19 cellular contexts compared by ENCODE assay signal in genomic region chr10:96767611-96768010, GRCh38. TPM values are rescaled to one million over a fixed set of nuclear protein-coding genes. Genes with fewer than 3 reads are reported as not detected.
A peak's percentile ranks its signal among the peaks of the same experiment; 100 is the strongest.
DNase-seq lines count a peak whose midpoint lies in the region; ATAC-seq, FAIRE-seq and TF ChIP-seq lines count a peak whose summit lies in the region.
"Had no signal": no experiment of that assay in that cellular context is flagged by ENCODE, and none has a peak within 500 bp of the region (broad histone marks: within the 10 kb centered on the region; RNA-seq: fewer than 3 reads in every experiment).

No MANE protein-coding gene starts in this region.

- POLR2A ChIA-PET in endothelial cell of umbilical vein (lab: Charles Lee): no interaction called here
- POLR2A ChIA-PET in Caco-2 (lab: Charles Lee): no interaction called here

- H3K4me1 ChIP-seq in endothelial cell of umbilical vein (ENCODE audit: control insufficient read depth, extremely low read depth, insufficient read depth, low read length): no peaks in the 10 kb centered on the region
- peaks cover 3% of the 10 kb centered on the region for H3K4me1 ChIP-seq in mucosa of descending colon (ENCODE audit: low read depth)
- no peaks in the 10 kb centered on the region for H3K4me1 ChIP-seq in Caco-2
- no peaks in the 10 kb centered on the region for H3K4me1 ChIP-seq in right atrium auricular region

- DNase-seq in AG10803 (ENCODE audit: low read depth) (peak; percentile 20), NCI-H226 (peak; percentile 15), endothelial cell of umbilical vein (ENCODE audit: low read depth, low spot score) (peak; percentile 19), mucosa of descending colon (no peak), NCI-H1417 (lab: John Stamatoyannopoulos, UW) (no peak), Caco-2 (no peak), right atrium auricular region (ENCODE audit: low spot score) (no peak)
- DNase-seq: DMS79, GF-D8, HFFc6, KBM-7, NCI-H1105 treated with DMSO at 0.1 percent for 48 hours, NCI-H187 treated with DMSO at 0.1 percent for 48 hours, NCI-H2171, NCI-H82 had no signal

- no peaks in the 10 kb centered on the region for H3K36me3 Mint-ChIP-seq in Caco-2 (ENCODE audit: insufficient read depth, unreplicated experiment)

- no peaks in the 10 kb centered on the region for H3K9me3 ChIP-seq in endothelial cell of umbilical vein (replicated peaks; ENCODE audit: control insufficient read depth, insufficient read depth, low read length)
- peaks cover 8% of the 10 kb centered on the region for H3K9me3 ChIP-seq in mucosa of descending colon
- H3K9me3 ChIP-seq in Caco-2: peaks cover 9% of the 10 kb centered on the region
- peaks cover 0 to 15% of the 10 kb centered on the region in 2 donors for H3K9me3 ChIP-seq in right atrium auricular region

- FAIRE-seq in endothelial cell of umbilical vein (lab: Jason Lieb, UNC): peak; percentile 59
- FAIRE-seq: H1, RCC 7860 had no signal

- TF ChIP-seq CTCF in AG10803 (conservative IDR thresholded peaks at IDR 0.05; ENCODE audit: low read length) (no peak), endothelial cell of umbilical vein (IDR thresholded peaks at IDR 0.05; ENCODE audit: extremely low read depth in 1 of 2, insufficient read depth in 1 of 2, low read depth in 1 of 2, low read length in 2 of 2) (no peak), mucosa of descending colon (IDR thresholded peaks at IDR 0.05) (no peak), Caco-2 (IDR thresholded peaks at IDR 0.05; ENCODE audit: insufficient read depth in 1 of 2, low read depth in 1 of 2, low read length in 1 of 2, severe bottlenecking in 1 of 2, unreplicated experiment in 1 of 2) (no peak), right atrium auricular region (IDR thresholded peaks at IDR 0.05) (no peak)

- H3K4me2 ChIP-seq in endothelial cell of umbilical vein (ENCODE audit: insufficient read depth, low read length): no peak overlapping the region

- dilution Hi-C loops in endothelial cell of umbilical vein (cut with MboI; ENCODE audit: extremely low pct_ligation_motif_present, low sequenced_read_pairs): no loop called here

- H3K4me3 ChIP-seq in AG10803 (ENCODE audit: low read length) (no peak overlapping the region), endothelial cell of umbilical vein (replicated peaks in 1 of 3; ENCODE audit: insufficient read depth in 1 of 3, low read depth in 1 of 3, low read length in 3 of 3) (no peak overlapping the region), mucosa of descending colon (no peak overlapping the region), Caco-2 (ENCODE audit: low read depth, low read length) (no peak overlapping the region), right atrium auricular region (no peak overlapping the region)

- H3K9ac ChIP-seq in endothelial cell of umbilical vein (replicated peaks; ENCODE audit: extremely low read depth, insufficient read depth, low read length): no peak overlapping the region

- H3K36me3 ChIP-seq in endothelial cell of umbilical vein (ENCODE audit: control insufficient read depth in 2 of 2, extremely low read depth in 1 of 2, insufficient read depth in 2 of 2, low read length in 2 of 2) (no peaks in the 10 kb centered on the region), mucosa of descending colon (ENCODE audit: low read depth) (no peaks in the 10 kb centered on the region), Caco-2 (ENCODE audit: control insufficient read depth, insufficient read depth, low read length) (no peaks in the 10 kb centered on the region), right atrium auricular region (no peaks in the 10 kb centered on the region)

- H3K27ac ChIP-seq in endothelial cell of umbilical vein (ENCODE audit: insufficient read depth, low read depth, low read length) (no peak overlapping the region), right atrium auricular region (no peak overlapping the region)

- H4K20me1 ChIP-seq in endothelial cell of umbilical vein (replicated peaks; ENCODE audit: control insufficient read depth, extremely low read depth, insufficient read depth, low read length): no peaks in the 10 kb centered on the region

- H3K4me3 Mint-ChIP-seq in Caco-2 (ENCODE audit: unreplicated experiment): no peak overlapping the region
- H3K4me3 Mint-ChIP-seq: HFFc6 had no signal

- intact Hi-C loops in endothelial cell of umbilical vein (cut with micrococcal nuclease) (no loop called here), mucosa of descending colon (cut with DNase I, micrococcal nuclease) (loop anchor here in 1 of 2 donors (5.0 kb wide), 1 partner anchor 65 kb away; the partner anchor contains the start of gene LCOR), Caco-2 (cut with micrococcal nuclease; ENCODE audit: unreplicated experiment) (loop anchor here (5.0 kb wide), 1 partner anchor 260 kb away; no protein-coding TSS in a partner anchor)

- H2AFZ ChIP-seq in endothelial cell of umbilical vein (ENCODE audit: low read depth, low read length): no peak overlapping the region

- H3K27me3 ChIP-seq in endothelial cell of umbilical vein (ENCODE audit: control insufficient read depth in 2 of 2, insufficient read depth in 2 of 2, low read length in 2 of 2): no peaks in the 10 kb centered on the region
- no peaks in the 10 kb centered on the region for H3K27me3 ChIP-seq in Caco-2 (replicated peaks; ENCODE audit: control insufficient read depth, insufficient read depth, low read length)
- no peaks in the 10 kb centered on the region for H3K27me3 ChIP-seq in right atrium auricular region

- H3K27ac Mint-ChIP-seq in Caco-2 (ENCODE audit: unreplicated experiment): no peak overlapping the region
- H3K27ac Mint-ChIP-seq: HFFc6 had no signal

- no peaks in the 10 kb centered on the region for H3K4me1 Mint-ChIP-seq in Caco-2 (ENCODE audit: low read depth, unreplicated experiment)

- no peaks in the 10 kb centered on the region for H3K27me3 Mint-ChIP-seq in Caco-2 (ENCODE audit: insufficient read depth, unreplicated experiment)

- BruUV-seq in endothelial cell of umbilical vein (replicated peaks; lab: Mats Ljungman, UMichigan) (no TSS peak), Caco-2 (replicated peaks; lab: Mats Ljungman, UMichigan) (no TSS peak)

- ATAC-seq in mucosa of descending colon: peak; percentile 84
- no peak for ATAC-seq in HG02938 (IDR thresholded peaks at IDR 0.05; ENCODE audit: unreplicated experiment)

- no peak for TF ChIP-seq POLR2A in endothelial cell of umbilical vein (IDR thresholded peaks at IDR 0.05; ENCODE audit: low read depth, low read length)

- peaks cover 10% of the 10 kb centered on the region for H3K9me3 Mint-ChIP-seq in Caco-2 (ENCODE audit: unreplicated experiment)

- CTCF ChIA-PET in endothelial cell of umbilical vein (lab: Charles Lee): interaction anchor here (1.2 to 2.1 kb wide), 2 partner anchors 9 to 258 kb away, joined by 3 to 7 read pairs; no protein-coding TSS in a partner anchor
- CTCF ChIA-PET in Caco-2 (lab: Charles Lee): no interaction called here

- H3K79me2 ChIP-seq in endothelial cell of umbilical vein (ENCODE audit: control insufficient read depth, insufficient read depth, low read length): no peaks in the 10 kb centered on the region

- H3K9me1 ChIP-seq in endothelial cell of umbilical vein (replicated peaks; ENCODE audit: control insufficient read depth, extremely low read depth, insufficient read depth, low read length): no peaks in the 10 kb centered on the region

TF ChIP-seq in endothelial cell of umbilical vein, 7 proteins besides CTCF, POLR2A, EP300 and RAD21:
- TF ChIP-seq JUN (IDR thresholded peaks at IDR 0.05; ENCODE audit: borderline replicate concordance, insufficient read depth, insufficient read length, low read depth) (peak; percentile 24), EZH2 (IDR thresholded peaks at IDR 0.05; ENCODE audit: borderline replicate concordance, low read depth, low read length, severe bottlenecking) (no peak), POLR2AphosphoS5 (IDR thresholded peaks at IDR 0.05; ENCODE audit: insufficient read depth, low read depth, low read length) (no peak)

RNA-seq across cellular contexts. Expression of gene PIK3AP1, which starts 47.3 kb away (rescaled TPM):
- total RNA-seq in endothelial cell of umbilical vein (not detected in 2 replicates), mucosa of descending colon (10 to 100 TPM; 10.4 to 19.8 (median 13.2) TPM), Caco-2 (2022) (1.6 and 2.4 TPM in 2 replicates), right atrium auricular region (10 to 100 TPM in 1 of 2 donors, 1 to 10 TPM in 1; 3.1 to 11.2 TPM)
- 0.04 TPM in 1 of 2 replicates, not detected in the other for polyA plus RNA-seq in endothelial cell of umbilical vein
- polyA plus RNA-seq in endothelial cell of umbilical vein (2011; cell fraction: cytosol; rRNA removed): 0.01 TPM in 2 replicates
- polyA plus RNA-seq in endothelial cell of umbilical vein (2011; cell fraction: nucleus; rRNA removed): not detected in 2 replicates
- polyA plus RNA-seq in endothelial cell of umbilical vein (2012): 0.11 TPM in 1 of 2 replicates, not detected in the other
- not detected in 2 replicates for polyA minus RNA-seq in endothelial cell of umbilical vein
- polyA minus RNA-seq in endothelial cell of umbilical vein (2011; cell fraction: cytosol; rRNA and poly(A)+ RNA removed): not detected
- polyA minus RNA-seq in endothelial cell of umbilical vein (2011; cell fraction: nucleus; rRNA and poly(A)+ RNA removed): not detected in 2 replicates
- total RNA-seq: MCF 10A had no signal

Comparison
In these comparisons a context has a peak if more than half of its experiments do, and no peak if none do; other contexts are left out.
1. DNase-seq: peak in AG10803 (single experiment), NCI-H226 (single experiment) and endothelial cell of umbilical vein (single experiment); none in mucosa of descending colon (0 of 3), NCI-H1417 (0 of 3), Caco-2 (0 of 2) and right atrium auricular region (single experiment).